24 cellular contexts compared by ENCODE assay signal in the genomic region with DNA sequence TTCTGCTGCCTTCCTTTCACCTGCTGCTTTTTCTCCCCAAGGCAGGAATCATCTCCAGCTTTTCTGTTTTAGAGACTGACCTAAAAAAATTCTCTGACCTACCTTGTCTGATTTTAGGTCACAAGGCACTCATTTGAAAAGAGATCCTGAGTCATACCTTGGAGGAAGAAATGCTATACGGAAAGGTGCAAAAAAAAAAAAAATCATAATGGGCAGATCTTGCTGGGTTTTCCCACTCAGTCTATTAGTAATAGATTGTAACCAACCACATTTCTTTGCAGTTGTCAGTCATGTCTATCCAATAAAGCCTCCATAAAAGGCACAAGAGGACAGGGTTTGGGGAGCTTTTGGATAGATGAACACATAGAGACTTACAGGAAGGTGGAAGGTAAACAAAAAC.
"Had no signal": no experiment of that assay in that cellular context is flagged by ENCODE, and none has a peak within 500 bp of the region (broad histone marks: within the 10 kb centered on the region; RNA-seq: fewer than 3 reads in every experiment).

No MANE protein-coding gene starts in this region.

- H3K27me3 Mint-ChIP-seq: activated naive CD4-positive, alpha-beta T cell treated with anti-CD3 and anti-CD28 coated beads, Interleukin-2, amount 50 U/mL, for 24 hours; stimulated activated naive CD8-positive, alpha-beta T cell treated with anti-CD3 and anti-CD28 coated beads, Interleukin-15, Interleukin-2, amounts not matched to agents 100 ng/mL and 50 ng/mL, for 24 hours had no signal

- H3K4me1 ChIP-seq: tibial nerve, uterus had no signal

- H3K4me3 ChIP-seq: lung, tibial nerve, uterus had no signal

- H3K4me3 Mint-ChIP-seq: activated naive CD4-positive, alpha-beta T cell treated with anti-CD3 and anti-CD28 coated beads, Interleukin-2, amount 50 U/mL, for 24 hours; mesothelial cell of epicardium; stimulated activated naive CD8-positive, alpha-beta T cell treated with anti-CD3 and anti-CD28 coated beads, Interleukin-15, Interleukin-2, amounts not matched to agents 100 ng/mL and 50 ng/mL, for 24 hours had no signal

- H3K9me3 ChIP-seq: uterus had no signal

- DNase-seq: activated CD4-positive, alpha-beta T cell treated with anti-CD3 and anti-CD28 coated beads, Interleukin-2, amount 50 U/mL, for 1 hour; activated CD4-positive, CD25-positive, alpha-beta regulatory T cell treated with anti-CD3 and anti-CD28 coated beads, Interleukin-2, amount 50 U/mL, for 72 hours; activated CD8-positive, alpha-beta memory T cell treated with anti-CD3 and anti-CD28 coated beads, Interleukin-2, amount 50 U/mL, for 4 hours; activated gamma-delta T cell; activated T-cell treated with anti-CD3 and anti-CD28 coated beads, Interleukin-2, amount 50 U/mL, for 48 hours; amniotic stem cell; cortex of kidney; effector CD4-positive, alpha-beta T cell; hippocampal formation; islet precursor cell; occipital lobe; posterior cingulate gyrus; retina; stimulated activated CD4-positive, alpha-beta T cell treated with anti-CD3 and anti-CD28 coated beads, Interleukin-1b, Interleukin-23, amount 100 ng/mL, for 48 hours; stimulated activated CD8-positive, alpha-beta memory T cell treated with anti-CD3 and anti-CD28 coated beads, Interleukin-4, amount 100 ng/mL, for 48 hours; T-helper 1 cell; T1000; uterus had no signal

- H3K4me1 Mint-ChIP-seq: mesothelial cell of epicardium had no signal

- H3K27me3 ChIP-seq: tibial nerve, uterus had no signal

- ATAC-seq: left lobe of liver had no signal

- H3K27ac Mint-ChIP-seq: activated naive CD4-positive, alpha-beta T cell treated with anti-CD3 and anti-CD28 coated beads, Interleukin-2, amount 50 U/mL, for 24 hours; mesothelial cell of epicardium; stimulated activated naive CD8-positive, alpha-beta T cell treated with anti-CD3 and anti-CD28 coated beads, Interleukin-15, Interleukin-2, amounts not matched to agents 100 ng/mL and 50 ng/mL, for 24 hours had no signal

- H3K36me3 ChIP-seq: uterus had no signal

- H3K27ac ChIP-seq: tibial nerve, uterus had no signal
